13 cellular contexts compared by ENCODE assay signal in the genomic region with DNA sequence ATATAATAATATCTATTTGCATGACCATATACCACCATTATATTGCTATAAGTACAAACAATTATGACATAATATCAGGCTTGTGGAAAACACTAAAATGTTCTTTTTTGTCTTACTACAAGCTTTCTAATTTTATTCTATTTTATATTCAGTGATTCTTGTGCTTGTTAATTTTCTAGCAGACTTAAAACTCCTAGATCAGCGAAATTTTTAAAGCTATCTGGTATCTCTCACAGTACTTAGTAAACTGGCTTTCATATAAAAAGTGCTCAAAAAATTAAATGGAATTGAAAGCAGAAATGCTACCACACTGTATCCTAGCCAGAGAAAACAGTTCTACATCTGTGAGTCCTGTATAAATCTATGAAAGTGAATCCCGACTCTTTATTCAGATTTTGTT.
DNase-seq lines count a peak whose midpoint lies in the region; ATAC-seq and TF ChIP-seq lines count a peak whose summit lies in the region.
"Had no signal": no experiment of that assay in that cellular context is flagged by ENCODE, and none has a peak within 500 bp of the region (broad histone marks: within the 10 kb centered on the region; RNA-seq: fewer than 3 reads in every experiment).

No MANE protein-coding gene starts in this region.

- no peak overlapping the region for H3K9ac ChIP-seq in HUES48 (ENCODE audit: low read depth, low read length)

- H3K36me3 ChIP-seq in HUES48 (ENCODE audit: control insufficient read depth, insufficient read depth, low read length) (no peaks in the 10 kb centered on the region), RWPE2 (ENCODE audit: low read depth) (no peaks in the 10 kb centered on the region), esophagus squamous epithelium (no peaks in the 10 kb centered on the region)

- H3K4me1 ChIP-seq in HUES48 (ENCODE audit: control insufficient read depth, insufficient read depth, low read length), result peaks cover 14% of the 10 kb centered on the region
- H3K4me1 ChIP-seq in RWPE2 (ENCODE audit: insufficient read depth, poor library complexity, severe bottlenecking), result peaks cover 12% of the 10 kb centered on the region
- peaks cover 0 to 79% (median 20%) of the 10 kb centered on the region in 3 donors for H3K4me1 ChIP-seq in esophagus squamous epithelium

- TF ChIP-seq CTCF in RWPE2 (IDR thresholded peaks at IDR 0.05; ENCODE audit: poor library complexity, severe bottlenecking) (no peak), esophagus squamous epithelium (IDR thresholded peaks at IDR 0.05) (no peak), progenitor cell of endocrine pancreas (IDR thresholded peaks at IDR 0.05; ENCODE audit: unreplicated experiment) (no peak), lower leg skin (IDR thresholded peaks at IDR 0.05) (no peak)

- H3K4me3 Mint-ChIP-seq in progenitor cell of endocrine pancreas (ENCODE audit: low read depth), result no peak overlapping the region
- H3K4me3 Mint-ChIP-seq: CD14-positive monocyte, HFFc6, IgD-negative memory B cell had no signal

- DNase-seq in RWPE2 (ENCODE audit: low spot score), result no peak
- no peak for DNase-seq in esophagus squamous epithelium (lab: John Stamatoyannopoulos, UW)
- no peak for DNase-seq in progenitor cell of endocrine pancreas (ENCODE audit: low spot score, unreplicated experiment)
- DNase-seq in RKO (ENCODE audit: low spot score), result no peak
- no peak for DNase-seq in kidney tubule cell (ENCODE audit: low spot score)
- DNase-seq in lower leg skin (ENCODE audit: low spot score in 2 of 2), result no peak
- DNase-seq: HFFc6, NCI-H1694 treated with DMSO at 0.1 percent for 48 hours, NCI-H2227 treated with DMSO at 0.1 percent for 48 hours had no signal

- no peaks in the 10 kb centered on the region for H3K36me3 Mint-ChIP-seq in progenitor cell of endocrine pancreas (ENCODE audit: insufficient read depth)
- H3K36me3 Mint-ChIP-seq: CD14-positive monocyte, IgD-negative memory B cell had no signal

- no peak overlapping the region for H3K4me3 ChIP-seq in HUES48 (ENCODE audit: low read depth, low read length)
- H3K4me3 ChIP-seq in RWPE2 (ENCODE audit: severe bottlenecking), result no peak overlapping the region
- no peak overlapping the region for H3K4me3 ChIP-seq in esophagus squamous epithelium
- no peak overlapping the region for H3K4me3 ChIP-seq in lower leg skin (ENCODE audit: low read depth, poor library complexity, severe bottlenecking)

- peaks cover 19% of the 10 kb centered on the region for H3K4me1 Mint-ChIP-seq in progenitor cell of endocrine pancreas (ENCODE audit: low read depth)
- H3K4me1 Mint-ChIP-seq: CD14-positive monocyte, IgD-negative memory B cell had no signal

- intact Hi-C loops in esophagus squamous epithelium (cut with DNase I), result no loop called here
- intact Hi-C loops in lower leg skin (cut with DNase I; ENCODE audit: low total_unique reads), result no loop called here

- H3K9me3 Mint-ChIP-seq in progenitor cell of endocrine pancreas (ENCODE audit: low read depth), result peaks cover 4% of the 10 kb centered on the region
- H3K9me3 Mint-ChIP-seq: HFFc6 had no signal

- H3K27me3 ChIP-seq in HUES48 (ENCODE audit: control insufficient read depth, insufficient read depth, low read length), result no peaks in the 10 kb centered on the region
- H3K27me3 ChIP-seq in RWPE2 (ENCODE audit: insufficient read depth, poor library complexity, severe bottlenecking), result no peaks in the 10 kb centered on the region
- H3K27me3 ChIP-seq in esophagus squamous epithelium, result no peaks in the 10 kb centered on the region

- H3K27ac ChIP-seq in HUES48 (ENCODE audit: low read depth, low read length) (peak overlapping the region; percentile 37), RWPE2 (ENCODE audit: poor library complexity, severe bottlenecking) (peak overlapping the region; percentile 35), esophagus squamous epithelium (peak overlapping the region; percentile 67 to 89 (median 78))

- H3K27me3 Mint-ChIP-seq in progenitor cell of endocrine pancreas, result peaks cover 4% of the 10 kb centered on the region
- H3K27me3 Mint-ChIP-seq: IgD-negative memory B cell had no signal

- no peaks in the 10 kb centered on the region for H3K9me3 ChIP-seq in HUES48 (ENCODE audit: control insufficient read depth, insufficient read depth, low read length)
- no peaks in the 10 kb centered on the region for H3K9me3 ChIP-seq in RWPE2 (ENCODE audit: severe bottlenecking)
- no peaks in the 10 kb centered on the region for H3K9me3 ChIP-seq in esophagus squamous epithelium

- 53 to 59% methylated on average over 2 of the region's 2 CpGs for WGBS in esophagus squamous epithelium, 2 donors
- 63 to 80% methylated on average over 2 of the region's 2 CpGs for WGBS in lower leg skin, 2 donors

- H3K27ac Mint-ChIP-seq in progenitor cell of endocrine pancreas, result peak overlapping the region; percentile 18
- H3K27ac Mint-ChIP-seq: CD14-positive monocyte, HFFc6, IgD-negative memory B cell had no signal

- ATAC-seq in RWPE2 (ENCODE audit: low read depth) (no peak), HG02678 (IDR thresholded peaks at IDR 0.05; ENCODE audit: unreplicated experiment) (no peak)

- TF ChIP-seq POLR2A in esophagus squamous epithelium (IDR thresholded peaks at IDR 0.05) (no peak), lower leg skin (IDR thresholded peaks at IDR 0.05) (no peak)
